ENCODE assay signal across 24 cellular contexts in genomic region chr1:3052501-3052900, GRCh38. TPM values are rescaled to one million over a fixed set of nuclear protein-coding genes. Genes with fewer than 3 reads are reported as not detected.
DNase-seq lines count a peak whose midpoint lies in the region; ATAC-seq, FAIRE-seq and TF ChIP-seq lines count a peak whose summit lies in the region.
"Had no signal": no experiment of that assay in that cellular context is flagged by ENCODE, and none has a peak within 500 bp of the region (broad histone marks: within the 10 kb centered on the region; RNA-seq: fewer than 3 reads in every experiment).

No MANE protein-coding gene starts in this region.

- H3K4me1 ChIP-seq in kidney (ENCODE audit: control insufficient read depth in 1 of 2, insufficient read depth in 1 of 2, low read depth in 1 of 2, low read length in 2 of 2) = no peaks in the 10 kb centered on the region
- H3K4me1 ChIP-seq: BLaER1 treated with 17β-estradiol and CSF1 and Interleukin-3, amounts not matched to agents 10 nM and 100 nM had no signal

- no peak overlapping the region for H3K4me3 Mint-ChIP-seq in activated T-cell treated with anti-CD3 and anti-CD28 coated beads, Interleukin-2, amount 50 U/mL, for 24 hours
- H3K4me3 Mint-ChIP-seq in activated T-cell treated with anti-CD3 and anti-CD28 coated beads, Interleukin-2, amount 50 U/mL, for 4 hours = no peak overlapping the region
- H3K4me3 Mint-ChIP-seq in activated naive CD8-positive, alpha-beta T cell treated with anti-CD3 and anti-CD28 coated beads, Interleukin-2, amount 50 U/mL, for 24 hours = no peak overlapping the region
- H3K4me3 Mint-ChIP-seq: CD8-positive, alpha-beta T cell had no signal

- intact Hi-C loops in kidney (cut with DNase I) = no loop called here
- intact Hi-C loops in posterior vena cava (cut with DNase I) = loop anchor here in 1 of 2 donors (10.0 kb wide), 1 partner anchor 138 kb away; no protein-coding TSS in a partner anchor

- peak; percentile 14 for DNase-seq in activated T-cell treated with anti-CD3 and anti-CD28 coated beads, Interleukin-2, amount 50 U/mL, for 24 hours
- DNase-seq in activated T-cell treated with anti-CD3 and anti-CD28 coated beads, Interleukin-2, amount 50 U/mL, for 4 hours = no peak
- DNase-seq in H7 (peak; percentile 12), kidney (peak; percentile 38), posterior vena cava (ENCODE audit: low spot score) (peak; percentile 26), globus pallidus (ENCODE audit: low spot score) (no peak)
- DNase-seq in activated naive CD8-positive, alpha-beta T cell treated with anti-CD3 and anti-CD28 coated beads, Interleukin-2, amount 50 U/mL, for 24 hours = no peak
- DNase-seq: 8988T; CD8-positive, alpha-beta T cell; DND-41; GOT3; Kasumi-1; NCI-H1048; NCI-H1436 treated with DMSO at 0.1 percent for 48 hours; NCI-H1930; NCI-H748 treated with DMSO at 0.1 percent for 48 hours; NK-92 treated with Interleukin-12 subunit alpha and Interleukin-12 subunit beta, amount 100 ng/mL, for 24 hours; SIG-M5 had no signal

- no peaks in the 10 kb centered on the region for H3K9me3 Mint-ChIP-seq in activated T-cell treated with anti-CD3 and anti-CD28 coated beads, Interleukin-2, amount 50 U/mL, for 24 hours
- peaks cover 4% of the 10 kb centered on the region for H3K9me3 Mint-ChIP-seq in activated T-cell treated with anti-CD3 and anti-CD28 coated beads, Interleukin-2, amount 50 U/mL, for 4 hours
- peaks cover 6% of the 10 kb centered on the region for H3K9me3 Mint-ChIP-seq in activated naive CD8-positive, alpha-beta T cell treated with anti-CD3 and anti-CD28 coated beads, Interleukin-2, amount 50 U/mL, for 24 hours
- H3K9me3 Mint-ChIP-seq: CD8-positive, alpha-beta T cell had no signal

- peaks cover 29% of the 10 kb centered on the region for H3K27me3 Mint-ChIP-seq in activated T-cell treated with anti-CD3 and anti-CD28 coated beads, Interleukin-2, amount 50 U/mL, for 24 hours
- H3K27me3 Mint-ChIP-seq in activated T-cell treated with anti-CD3 and anti-CD28 coated beads, Interleukin-2, amount 50 U/mL, for 4 hours (ENCODE audit: low read depth) = peaks cover 15% of the 10 kb centered on the region
- peaks cover 9% of the 10 kb centered on the region for H3K27me3 Mint-ChIP-seq in activated naive CD8-positive, alpha-beta T cell treated with anti-CD3 and anti-CD28 coated beads, Interleukin-2, amount 50 U/mL, for 24 hours

- H3K36me3 ChIP-seq in H7 (replicated peaks; ENCODE audit: control insufficient read depth, insufficient read depth, low read length) (no peaks in the 10 kb centered on the region), kidney (ENCODE audit: control insufficient read depth in 1 of 2, insufficient read depth in 2 of 2, low read length in 2 of 2) (no peaks in the 10 kb centered on the region)
- H3K36me3 ChIP-seq: BLaER1 treated with 17β-estradiol and CSF1 and Interleukin-3, amounts not matched to agents 10 nM and 100 nM had no signal

- no peak for ATAC-seq in activated T-cell treated with anti-CD3 and anti-CD28 coated beads, Interleukin-2, amount 50 U/mL, for 4 hours
- no peak for ATAC-seq in GM21390 (IDR thresholded peaks at IDR 0.05; ENCODE audit: unreplicated experiment)
- no peak for ATAC-seq in activated naive CD8-positive, alpha-beta T cell treated with anti-CD3 and anti-CD28 coated beads, Interleukin-2, amount 50 U/mL, for 24 hours
- ATAC-seq: CD8-positive, alpha-beta T cell; GM12878 had no signal

- no peak overlapping the region for H3K9ac ChIP-seq in kidney (ENCODE audit: low read length in 2 of 2)
- H3K9ac ChIP-seq: BLaER1 treated with 17β-estradiol and CSF1 and Interleukin-3, amounts not matched to agents 10 nM and 100 nM had no signal

- no peaks in the 10 kb centered on the region for H3K36me3 Mint-ChIP-seq in activated T-cell treated with anti-CD3 and anti-CD28 coated beads, Interleukin-2, amount 50 U/mL, for 24 hours (ENCODE audit: low read depth)
- H3K36me3 Mint-ChIP-seq in activated T-cell treated with anti-CD3 and anti-CD28 coated beads, Interleukin-2, amount 50 U/mL, for 4 hours (ENCODE audit: insufficient read depth) = no peaks in the 10 kb centered on the region
- H3K36me3 Mint-ChIP-seq in activated naive CD8-positive, alpha-beta T cell treated with anti-CD3 and anti-CD28 coated beads, Interleukin-2, amount 50 U/mL, for 24 hours (ENCODE audit: low read depth) = peaks cover 3% of the 10 kb centered on the region
- H3K36me3 Mint-ChIP-seq: CD8-positive, alpha-beta T cell had no signal

- H3K27ac Mint-ChIP-seq in activated T-cell treated with anti-CD3 and anti-CD28 coated beads, Interleukin-2, amount 50 U/mL, for 24 hours = no peak overlapping the region
- H3K27ac Mint-ChIP-seq in activated naive CD8-positive, alpha-beta T cell treated with anti-CD3 and anti-CD28 coated beads, Interleukin-2, amount 50 U/mL, for 24 hours = no peak overlapping the region
- H3K27ac Mint-ChIP-seq: CD8-positive, alpha-beta T cell had no signal

- H3K9me3 ChIP-seq in kidney (ENCODE audit: control insufficient read depth in 1 of 2, low read length in 2 of 2) = peaks cover 0 to 5% of the 10 kb centered on the region in 2 donors

- H3K27me3 ChIP-seq in H7 (ENCODE audit: control insufficient read depth, insufficient read depth, low read length) = no peaks in the 10 kb centered on the region; the same call in 1 of the 2 replicates

- H3K4me3 ChIP-seq in H7 (ENCODE audit: insufficient read depth, low read depth, low read length) (no peak overlapping the region), kidney (ENCODE audit: low read length in 2 of 2) (no peak overlapping the region)
- H3K4me3 ChIP-seq: BLaER1 treated with 17β-estradiol and CSF1 and Interleukin-3, amounts not matched to agents 10 nM and 100 nM; GM12878 had no signal

- no peak overlapping the region for H3K27ac ChIP-seq in kidney (ENCODE audit: low read depth in 2 of 2, low read length in 2 of 2)
- H3K27ac ChIP-seq: BLaER1 treated with 17β-estradiol and CSF1 and Interleukin-3, amounts not matched to agents 10 nM and 100 nM; RWPE1 had no signal

- TF ChIP-seq CTCF in kidney (IDR thresholded peaks at IDR 0.05; ENCODE audit: borderline replicate concordance, extremely low read depth, insufficient read depth) = no peak

- FAIRE-seq in kidney (lab: Jason Lieb, UNC) = no peak
- FAIRE-seq: GM12878 had no signal

- no peaks in the 10 kb centered on the region for H3K4me1 Mint-ChIP-seq in activated T-cell treated with anti-CD3 and anti-CD28 coated beads, Interleukin-2, amount 50 U/mL, for 24 hours (ENCODE audit: low read depth)
- H3K4me1 Mint-ChIP-seq in activated T-cell treated with anti-CD3 and anti-CD28 coated beads, Interleukin-2, amount 50 U/mL, for 4 hours (ENCODE audit: low read depth) = no peaks in the 10 kb centered on the region
- H3K4me1 Mint-ChIP-seq in activated naive CD8-positive, alpha-beta T cell treated with anti-CD3 and anti-CD28 coated beads, Interleukin-2, amount 50 U/mL, for 24 hours = no peaks in the 10 kb centered on the region

RNA-seq across cellular contexts. Expression of gene PRDM16, which starts 16.5 kb away (rescaled TPM):
- under 1 TPM in 2 of 3 donors, not detected in 1; 0.05 to 0.22 TPM for total RNA-seq in activated T-cell treated with anti-CD3 and anti-CD28 coated beads, Interleukin-2, amount 50 U/mL, for 4 hours
- 0.69 and 1.1 TPM in 2 replicates for total RNA-seq in H7 (2014; rRNA removed; shearing (Covaris generic))
- 21.9 TPM for total RNA-seq in kidney
- 3.0 TPM for polyA plus RNA-seq in kidney (ENCODE audit: insufficient read depth, low read depth, low replicate concordance)
- 10 to 100 TPM; 15.8 to 21.1 TPM for total RNA-seq in posterior vena cava
- total RNA-seq: CD8-positive, alpha-beta T cell; MCF 10A had no signal
- polyA plus RNA-seq: GM12878 had no signal

RNA-seq across cellular contexts. Expression of gene ACTRT2, which starts 31.2 kb away (rescaled TPM):
- total RNA-seq in activated T-cell treated with anti-CD3 and anti-CD28 coated beads, Interleukin-2, amount 50 U/mL, for 4 hours = not detected
- total RNA-seq in H7 (2014; rRNA removed; shearing (Covaris generic)) = 0.21 TPM in 1 of 2 replicates, not detected in the other
- not detected for total RNA-seq in kidney
- not detected for polyA plus RNA-seq in kidney (ENCODE audit: insufficient read depth, low read depth, low replicate concordance)
- not detected for total RNA-seq in posterior vena cava
- total RNA-seq: CD8-positive, alpha-beta T cell; GM12878; MCF 10A; NCI-H460 had no signal
- polyA plus RNA-seq: GM12878 had no signal

Comparison
In these comparisons a context has a peak if more than half of its experiments do, and no peak if none do; other contexts are left out.
1. DNase-seq: peak in activated T-cell treated with anti-CD3 and anti-CD28 coated beads, Interleukin-2, amount 50 U/mL, for 24 hours (single experiment), H7 (single experiment), kidney (single experiment) and posterior vena cava (single experiment); none in activated T-cell treated with anti-CD3 and anti-CD28 coated beads, Interleukin-2, amount 50 U/mL, for 4 hours (single experiment), activated naive CD8-positive, alpha-beta T cell treated with anti-CD3 and anti-CD28 coated beads, Interleukin-2, amount 50 U/mL, for 24 hours (single experiment) and globus pallidus (single experiment).